11 cellular contexts compared by ENCODE assay signal in genomic region chr18:60422306-60422705, GRCh38. TPM values are rescaled to one million over a fixed set of nuclear protein-coding genes. Genes with fewer than 3 reads are reported as not detected.
"Had no signal": no experiment of that assay in that cellular context is flagged by ENCODE, and none has a peak within 500 bp of the region (broad histone marks: within the 10 kb centered on the region; RNA-seq: fewer than 3 reads in every experiment).

No MANE protein-coding gene starts in this region.

RNA-seq across cellular contexts. Expression of gene MC4R, which starts 49.7 kb away (rescaled TPM):
- total RNA-seq: subcutaneous adipose tissue, suprapubic skin, testis, thoracic aorta, thyroid gland, tibial nerve, transverse colon, upper lobe of left lung, upper lobe of right lung, ureter, vagina had no signal
